Comparison of ENCODE assay signal across 14 cellular contexts in the genomic region with DNA sequence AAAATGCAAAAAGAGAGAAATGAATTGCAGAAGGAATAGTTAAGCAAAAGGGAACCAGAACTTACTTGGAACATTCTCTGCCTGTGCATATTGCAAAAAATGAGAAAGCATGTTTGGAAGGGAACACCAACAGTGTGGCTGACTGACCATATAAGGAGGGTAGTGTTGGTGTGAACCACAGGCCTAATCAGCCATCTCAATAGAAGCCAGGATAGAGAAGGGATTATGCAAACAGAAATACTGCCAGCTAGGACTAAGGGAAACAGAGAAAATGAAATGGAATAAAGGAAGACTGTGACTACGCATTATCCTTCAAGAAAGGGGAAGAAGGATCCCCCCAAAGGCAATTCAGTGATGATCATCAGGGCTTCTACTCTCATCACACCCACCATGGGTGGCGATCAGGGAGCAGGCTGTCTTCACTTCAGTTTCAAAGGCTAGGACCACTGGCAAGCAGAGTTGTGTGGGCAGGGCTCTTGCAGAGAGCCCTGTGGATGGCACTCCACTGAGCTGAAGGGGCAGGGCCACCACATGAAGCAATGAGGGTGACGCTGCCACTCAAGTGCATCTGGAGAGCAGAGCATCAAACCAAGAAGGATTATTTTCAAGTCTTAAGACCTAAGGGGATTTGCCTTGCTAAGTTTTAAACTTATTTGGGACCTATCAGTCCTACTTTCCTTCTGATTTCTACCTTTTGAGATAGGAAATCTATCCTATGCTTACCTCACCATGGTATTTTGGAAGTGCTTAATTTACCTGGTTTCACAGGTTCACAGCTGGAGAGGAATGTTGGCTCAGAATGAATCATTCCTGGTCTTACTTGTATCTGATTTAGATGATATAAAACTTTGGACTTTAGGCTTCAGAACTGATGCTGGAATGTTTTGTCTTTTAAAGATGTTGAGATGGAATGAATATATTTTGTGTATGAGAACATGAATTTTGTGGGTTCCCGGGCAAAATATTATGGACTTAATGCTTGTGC.
DNase-seq lines count a peak whose midpoint lies in the region; ATAC-seq, FAIRE-seq and TF ChIP-seq lines count a peak whose summit lies in the region.
"Had no signal": no experiment of that assay in that cellular context is flagged by ENCODE, and none has a peak within 500 bp of the region (broad histone marks: within the 10 kb centered on the region; RNA-seq: fewer than 3 reads in every experiment).

No MANE protein-coding gene starts in this region.

- H3K4me2 ChIP-seq in H1 (ENCODE audit: insufficient read depth in 1 of 2, low read depth in 2 of 2, low read length in 2 of 2): peak overlapping the region in 1 of 2 experiments; percentile 9; a peak in 1 of 4 replicates

- no peak overlapping the region for H4K8ac ChIP-seq in H1 (ENCODE audit: extremely low read depth, insufficient read depth, low read length)

- H3K79me1 ChIP-seq in H1 (ENCODE audit: low read depth, low read length): no peaks in the 10 kb centered on the region

- no peak overlapping the region for H3K18ac ChIP-seq in H1 (ENCODE audit: extremely low read depth, low read length)

- TF ChIP-seq POLR2A in H1 (IDR thresholded peaks at IDR 0.05; ENCODE audit: control extremely low read depth in 1 of 2, low read depth in 2 of 2, low read length in 2 of 2): no peak

- H3K9me3 ChIP-seq in H1 (ENCODE audit: insufficient read depth in 2 of 2, low read depth in 1 of 2, low read length in 1 of 2) (no peaks in the 10 kb centered on the region), left lung (no peaks in the 10 kb centered on the region), thoracic aorta (no peaks in the 10 kb centered on the region)
- H3K9me3 ChIP-seq: prostate gland had no signal

- H4K20me1 ChIP-seq in H1 (replicated peaks in 1 of 2; ENCODE audit: control insufficient read depth in 1 of 2, insufficient read depth in 2 of 2, low read length in 2 of 2): no peaks in the 10 kb centered on the region

- no peak overlapping the region for H3K14ac ChIP-seq in H1 (ENCODE audit: insufficient read length)

- no peaks in the 10 kb centered on the region for H3K23me2 ChIP-seq in H1 (ENCODE audit: low read depth, low read length)

- no peaks in the 10 kb centered on the region for H3K36me3 ChIP-seq in H1 (ENCODE audit: control insufficient read depth in 2 of 4, insufficient read depth in 4 of 4, low read length in 3 of 4)
- peaks cover 0 to 6% of the 10 kb centered on the region in 2 donors for H3K36me3 ChIP-seq in left lung
- no peaks in the 10 kb centered on the region for H3K36me3 ChIP-seq in thoracic aorta
- H3K36me3 ChIP-seq: prostate gland had no signal

- no peak overlapping the region for H3K9ac ChIP-seq in H1 (replicated peaks in 1 of 4; ENCODE audit: extremely low read depth in 1 of 4, low read depth in 3 of 4, low read length in 3 of 4)

- H3K27me3 ChIP-seq in H1 (replicated peaks in 1 of 4; ENCODE audit: control insufficient read depth in 3 of 4, extremely low read depth in 1 of 4, insufficient read depth in 3 of 4, low read length in 3 of 4): no peaks in the 10 kb centered on the region
- H3K27me3 ChIP-seq in left lung: no peaks in the 10 kb centered on the region
- H3K27me3 ChIP-seq in thoracic aorta (replicated peaks; ENCODE audit: insufficient read depth): no peaks in the 10 kb centered on the region

- TF ChIP-seq RAD21 in H1 (IDR thresholded peaks at IDR 0.05 in 1 of 2, conservative IDR thresholded peaks at IDR 0.05 in 1 of 2; ENCODE audit: low read depth in 2 of 2, low read length in 2 of 2): no peak

- no peak overlapping the region for H3K4ac ChIP-seq in H1 (replicated peaks; ENCODE audit: insufficient read length, low read depth, low read length)

- ATAC-seq in left lung (peak; percentile 69), thoracic aorta (ENCODE audit: insufficient number of reproducible peaks, low FRiP score, low read depth) (no peak)
- ATAC-seq: stimulated activated memory B cell treated with anti-CD40 and anti-IgM and Interleukin-4, amounts not matched to agents 10 μg/mL and 1 μg/mL and 100 μg/mL, for 72 hours had no signal

- H4K5ac ChIP-seq in H1 (ENCODE audit: insufficient read length, low read depth, low read length): no peak overlapping the region

- CTCF ChIA-PET in H1 (lab: Charles Lee; ENCODE audit: partially characterized antibody): interaction anchor here (0.5 to 2.4 kb wide), 2 partner anchors 173 to 231 kb away, joined by 3 to 7 read pairs; no protein-coding TSS in a partner anchor
- CTCF ChIA-PET in GM10248 (lab: Yijun Ruan, JAX): interaction anchor here (1.8 to 3.4 kb wide), 2 partner anchors 10 to 150 kb away, joined by 6 to 19 read pairs; no protein-coding TSS in a partner anchor

- H4K91ac ChIP-seq in H1 (replicated peaks; ENCODE audit: insufficient read length, low read length): no peak overlapping the region

- 87% methylated on average over 4 of the region's 4 CpGs; no CpG with 5 or more reads in 1 of the 2 experiments for whole genome bisulfite sequencing in H1 (ENCODE audit: extremely low coverage in 1 of 2, insufficient coverage in 1 of 2, insufficient read length in 1 of 2, insufficient replicate concordance in 2 of 2, low coverage in 1 of 2, low lambda C conversion rate in 2 of 2, missing lambda C conversion rate in 1 of 2), 2 experiments

- DNase-seq in OCI-M1 (lab: John Stamatoyannopoulos, UW): peak; percentile 80
- DNase-seq in H1 (ENCODE audit: low read depth in 1 of 2, low spot score in 2 of 2): no peak
- DNase-seq in left lung: peak in 1 of 2 donors; percentile 39
- no peak for DNase-seq in thoracic aorta (ENCODE audit: low spot score)
- DNase-seq in GM10248 (ENCODE audit: extremely low spot score): no peak
- DNase-seq in NCI-H2081 (lab: John Stamatoyannopoulos, UW): no peak
- no peak for DNase-seq in NAMALWA (ENCODE audit: low spot score)
- DNase-seq: activated naive CD4-positive, alpha-beta T cell treated with anti-CD3 and anti-CD28 coated beads for 36 hours; CD4-positive, alpha-beta T cell; cerebellar nuclear complex; GDM1; HCEC 1CT had no signal

- H3K4me1 ChIP-seq in H1 (replicated peaks in 1 of 4; ENCODE audit: control insufficient read depth in 3 of 4, insufficient read depth in 4 of 4, low read length in 3 of 4) (peaks cover 0 to 8% (median 2%) of the 10 kb centered on the region in 4 experiments; a peak in 3 of 7 replicates), left lung (peaks cover 0 to 31% of the 10 kb centered on the region in 2 donors), thoracic aorta (ENCODE audit: control insufficient read depth in 1 of 2, low read depth in 2 of 2) (peaks cover 32% of the 10 kb centered on the region in 2 donors)
- H3K4me1 ChIP-seq: prostate gland had no signal

- H3K27ac ChIP-seq in H1 (ENCODE audit: low read depth, low read length): no peak overlapping the region
- peak overlapping the region in 1 of 2 donors; percentile 59 for H3K27ac ChIP-seq in left lung
- H3K27ac ChIP-seq in thoracic aorta: peak overlapping the region; percentile 61 to 84
- H3K27ac ChIP-seq: prostate gland had no signal

- no peak overlapping the region for H2AK5ac ChIP-seq in H1 (ENCODE audit: low read depth, low read length)

- H3K4me3 ChIP-seq in H1 (ENCODE audit: extremely low read depth in 1 of 4, insufficient read depth in 2 of 4, low read depth in 3 of 4, low read length in 4 of 4) (no peak overlapping the region), left lung (no peak overlapping the region), thoracic aorta (no peak overlapping the region)
- H3K4me3 ChIP-seq: prostate gland had no signal

- H2BK120ac ChIP-seq in H1 (replicated peaks; ENCODE audit: low read depth, low read length): no peak overlapping the region

- POLR2A ChIA-PET in H1 (lab: Charles Lee; ENCODE audit: partially characterized antibody) (no interaction called here), GM10248 (lab: Yijun Ruan, JAX) (no interaction called here)

- no peak for FAIRE-seq in H1 (lab: Jason Lieb, UNC)

- H2BK5ac ChIP-seq in H1 (ENCODE audit: low read depth, low read length): no peak overlapping the region

- no peak for TF ChIP-seq CTCF in H1 (IDR thresholded peaks at IDR 0.05; ENCODE audit: control extremely low read depth in 1 of 3, insufficient read depth in 1 of 3, low read depth in 1 of 3, low read length in 3 of 3)
- TF ChIP-seq CTCF in left lung (IDR thresholded peaks at IDR 0.05): no peak
- TF ChIP-seq CTCF in thoracic aorta (IDR thresholded peaks at IDR 0.05): no peak
- TF ChIP-seq CTCF in GM10248 (IDR thresholded peaks at IDR 0.05; ENCODE audit: control extremely low read depth, extremely low read depth, low read depth, missing control alignments): no peak

- peak overlapping the region; percentile 27; the same call in 1 of the 2 replicates for H2BK20ac ChIP-seq in H1 (ENCODE audit: low read length)

- no peak overlapping the region for H3K23ac ChIP-seq in H1 (ENCODE audit: insufficient read length)

- intact Hi-C loops in left lung (cut with DNase I): no loop called here

- H3K56ac ChIP-seq in H1 (replicated peaks; ENCODE audit: insufficient read length, low read depth, low read length): no peak overlapping the region

- no peak overlapping the region; the same call in 1 of the 2 replicates for H2BK15ac ChIP-seq in H1 (ENCODE audit: low read length)

- H2BK12ac ChIP-seq in H1 (ENCODE audit: low read depth, low read length): peak overlapping the region; percentile 54; the same call in 1 of the 2 replicates

- no peak for TF ChIP-seq EP300 in H1 (IDR thresholded peaks at IDR 0.05; ENCODE audit: borderline replicate concordance in 1 of 2, low read depth in 2 of 2, low read length in 2 of 2)

- H3K79me2 ChIP-seq in H1 (ENCODE audit: control insufficient read depth in 1 of 2, insufficient read depth in 2 of 2, low read length in 2 of 2): no peaks in the 10 kb centered on the region

- H2AFZ ChIP-seq in H1 (ENCODE audit: low read length): no peak overlapping the region

TF ChIP-seq in H1, 55 proteins besides CTCF, POLR2A, EP300 and RAD21:
- TF ChIP-seq BCL11A (IDR thresholded peaks at IDR 0.05; ENCODE audit: low read depth in 2 of 2, low read length in 2 of 2) (no peak), ZNF274 (IDR thresholded peaks at IDR 0.05; ENCODE audit: borderline replicate concordance, extremely low read depth, low read length) (no peak)
